In genomic region chr18:9738266-9738969, GRCh38 we compare ENCODE assay signal across 22 cellular contexts. TPM values are rescaled to one million over a fixed set of nuclear protein-coding genes. Genes with fewer than 3 reads are reported as not detected.
DNase-seq lines count a peak whose midpoint lies in the region; ATAC-seq and TF ChIP-seq lines count a peak whose summit lies in the region.
"Had no signal": no experiment of that assay in that cellular context is flagged by ENCODE, and none has a peak within 500 bp of the region (broad histone marks: within the 10 kb centered on the region; RNA-seq: fewer than 3 reads in every experiment).

No MANE protein-coding gene starts in this region.

- DNase-seq in HCT116 (ENCODE audit: low read depth, low spot score), result no peak
- no peak for DNase-seq in SJCRH30
- peak; percentile 62 for DNase-seq in esophagus muscularis mucosa (ENCODE audit: extremely low spot score)
- DNase-seq in SW 1271 (lab: John Stamatoyannopoulos, UW), result no peak
- DNase-seq in anterior cingulate cortex (lab: John Stamatoyannopoulos, UW), result no peak
- DNase-seq: activated CD4-positive, alpha-beta T cell treated with anti-CD3 and anti-CD28 coated beads, Interleukin-2, amount 50 U/mL, for 48 hours; activated CD4-positive, CD25-positive, alpha-beta regulatory T cell treated with anti-CD3 and anti-CD28 coated beads, Interleukin-2, amount 50 U/mL, for 72 hours; activated naive CD4-positive, alpha-beta T cell; CD8-positive, alpha-beta T cell; DMS 273 treated with DMSO at 0.1 percent for 48 hours; stimulated activated CD8-positive, alpha-beta memory T cell treated with anti-CD3 and anti-CD28 coated beads, Interleukin-4, amount 100 ng/mL, for 48 hours; stimulated activated naive CD8-positive, alpha-beta T cell treated with anti-CD3 and anti-CD28 coated beads, Interleukin-15, amount 100 ng/mL, for 72 hours had no signal

- no peak for TF ChIP-seq CTCF in HCT116 (IDR thresholded peaks at IDR 0.05 in 2 of 3, conservative IDR thresholded peaks at IDR 0.05 in 1 of 3; ENCODE audit: borderline replicate concordance in 1 of 3, insufficient read depth in 1 of 3, low read depth in 2 of 3, low read length in 2 of 3)
- TF ChIP-seq CTCF in esophagus muscularis mucosa (IDR thresholded peaks at IDR 0.05), result no peak
- no peak for TF ChIP-seq CTCF in neutrophil (IDR thresholded peaks at IDR 0.05)

- RAD21 ChIA-PET in HCT116 (lab: Charles Lee; ENCODE audit: low non-redundant PET in 1 of 2, low total read pairs in 2 of 2, uncharacterized antibody in 2 of 2, unreplicated experiment in 2 of 2), result no interaction called here

- H3K27ac ChIP-seq in HCT116 (ENCODE audit: low read depth, low read length) (no peak overlapping the region), SJCRH30 (peak overlapping the region; percentile 39; the same call in 1 of the 2 replicates), esophagus muscularis mucosa (replicated peaks in 1 of 4) (no peak overlapping the region), neutrophil (peak overlapping the region; percentile 89)
- H3K27ac ChIP-seq: body of pancreas, gastroesophageal sphincter, neural progenitor cell, SK-N-MC, thoracic aorta had no signal

- H3K79me2 ChIP-seq in HCT116 (ENCODE audit: insufficient read depth, low read length), result no peaks in the 10 kb centered on the region; the same call in 1 of the 2 replicates

- H3K4me1 ChIP-seq in HCT116 (ENCODE audit: control insufficient read depth in 1 of 2, insufficient read depth in 2 of 2, low read length in 2 of 2), result peaks cover 51 to 73% of the 10 kb centered on the region in 2 experiments
- H3K4me1 ChIP-seq in SJCRH30, result peaks cover 22% of the 10 kb centered on the region
- peaks cover 12 to 62% (median 41%) of the 10 kb centered on the region in 4 donors for H3K4me1 ChIP-seq in esophagus muscularis mucosa
- peaks cover 89 to 94% of the 10 kb centered on the region in 2 experiments for H3K4me1 ChIP-seq in neutrophil (ENCODE audit: control insufficient read depth in 1 of 2, insufficient read depth in 1 of 2, low read depth in 1 of 2, low read length in 1 of 2)

- TF ChIP-seq POLR2A in HCT116 (IDR thresholded peaks at IDR 0.05; ENCODE audit: borderline replicate concordance, extremely low read depth, insufficient read depth, insufficient read length) (no peak), esophagus muscularis mucosa (IDR thresholded peaks at IDR 0.05; ENCODE audit: low read depth) (no peak)

- no peak for TF ChIP-seq EP300 in esophagus muscularis mucosa (IDR thresholded peaks at IDR 0.05)

- peak overlapping the region; percentile 67 for H3K4me2 ChIP-seq in HCT116 (ENCODE audit: low read length)
- H3K4me2 ChIP-seq: neural progenitor cell had no signal

- H3K9me3 ChIP-seq in HCT116 (ENCODE audit: control insufficient read depth in 1 of 2, insufficient read depth in 1 of 2, low read depth in 1 of 2, low read length in 2 of 2) (no peaks in the 10 kb centered on the region), SJCRH30 (replicated peaks) (no peaks in the 10 kb centered on the region), esophagus muscularis mucosa (no peaks in the 10 kb centered on the region), neutrophil (no peaks in the 10 kb centered on the region)
- H3K9me3 ChIP-seq: body of pancreas, gastroesophageal sphincter, thoracic aorta had no signal

- POLR2A ChIA-PET in HCT116 (lab: Charles Lee), result no interaction called here

- TF ChIP-seq RAD21 in HCT116 (IDR thresholded peaks at IDR 0.05; ENCODE audit: low read depth), result no peak

- CTCF ChIA-PET in HCT116 (lab: Charles Lee), result no interaction called here

- WGBS in esophagus muscularis mucosa, result 78% methylated on average over 7 of the region's 8 CpGs

- H4K20me1 ChIP-seq in HCT116 (ENCODE audit: insufficient read depth), result peaks cover 3% of the 10 kb centered on the region; the same call in 1 of the 2 replicates

- H3K36me3 ChIP-seq in HCT116 (ENCODE audit: control insufficient read depth in 1 of 2, insufficient read depth in 2 of 2, low read length in 2 of 2) (no peaks in the 10 kb centered on the region), SJCRH30 (no peaks in the 10 kb centered on the region), esophagus muscularis mucosa (peaks cover 0 to 2% (median 0%) of the 10 kb centered on the region in 4 donors), neutrophil (peaks cover 4% of the 10 kb centered on the region)
- H3K36me3 ChIP-seq: neural progenitor cell, thoracic aorta had no signal

- BruUV-seq in HCT116 (replicated peaks; lab: Mats Ljungman, UMichigan), result no TSS peak

- H3K9ac ChIP-seq in HCT116 (ENCODE audit: low read length), result peak overlapping the region; percentile 0; the same call in 1 of the 2 replicates
- H3K9ac ChIP-seq: neural progenitor cell had no signal

- H2AFZ ChIP-seq in HCT116 (ENCODE audit: low read depth, low read length, poor library complexity, severe bottlenecking), result no peak overlapping the region
- H2AFZ ChIP-seq: neural progenitor cell had no signal

- H3K9me2 ChIP-seq in HCT116 (ENCODE audit: insufficient read depth), result no peaks in the 10 kb centered on the region

- H3K27me3 ChIP-seq in HCT116 (ENCODE audit: insufficient read depth, low read length) (peaks cover 15% of the 10 kb centered on the region; the same call in 1 of the 2 replicates), SJCRH30 (no peaks in the 10 kb centered on the region), esophagus muscularis mucosa (no peaks in the 10 kb centered on the region), neutrophil (no peaks in the 10 kb centered on the region)
- H3K27me3 ChIP-seq: body of pancreas, gastroesophageal sphincter, neural progenitor cell had no signal

- intact Hi-C loops in HCT116 (cut with micrococcal nuclease) (no loop called here), esophagus muscularis mucosa (cut with DNase I) (no loop called here)

- H3K4me3 ChIP-seq in HCT116 (replicated peaks in 1 of 2; ENCODE audit: low read depth in 1 of 2, low read length in 2 of 2), result no peak overlapping the region
- H3K4me3 ChIP-seq in SJCRH30, result no peak overlapping the region
- no peak overlapping the region for H3K4me3 ChIP-seq in esophagus muscularis mucosa
- H3K4me3 ChIP-seq in neutrophil (ENCODE audit: low read depth in 1 of 2, low read length in 1 of 2), result no peak overlapping the region
- H3K4me3 ChIP-seq: body of pancreas, gastroesophageal sphincter, neural progenitor cell, SK-N-MC, thoracic aorta had no signal

- no peak for ATAC-seq in HCT116
- no peak for ATAC-seq in HG02571 (IDR thresholded peaks at IDR 0.05; ENCODE audit: unreplicated experiment)
- ATAC-seq in HG03175 (IDR thresholded peaks at IDR 0.05; ENCODE audit: unreplicated experiment), result no peak
- ATAC-seq: body of pancreas; CD8-positive, alpha-beta T cell; gastroesophageal sphincter; HepG2; right cardiac atrium; stimulated activated naive CD8-positive, alpha-beta T cell treated with anti-CD3 and anti-CD28 coated beads, Interleukin-15, amount 100 ng/mL, for 72 hours had no signal

TF ChIP-seq in HCT116, 20 proteins besides CTCF, POLR2A, EP300 and RAD21 (continues in another document):
- TF ChIP-seq EZH2 (IDR thresholded peaks at IDR 0.05), result no peak
- no peak for TF ChIP-seq ZFX (IDR thresholded peaks at IDR 0.05)
- TF ChIP-seq SP1 (IDR thresholded peaks at IDR 0.05; ENCODE audit: low read depth), result no peak
- TF ChIP-seq ELF1 (IDR thresholded peaks at IDR 0.05; ENCODE audit: borderline replicate concordance, low read depth), result no peak
- no peak for TF ChIP-seq SRF (IDR thresholded peaks at IDR 0.05; ENCODE audit: low read depth)
- TF ChIP-seq EZH2phosphoT487 (IDR thresholded peaks at IDR 0.05; ENCODE audit: borderline replicate concordance), result no peak
- TF ChIP-seq FOSL1 (IDR thresholded peaks at IDR 0.05; ENCODE audit: low read depth), result no peak
- no peak for TF ChIP-seq MAX (IDR thresholded peaks at IDR 0.05)
- no peak for TF ChIP-seq CBX3 (IDR thresholded peaks at IDR 0.05; ENCODE audit: low read depth)
- TF ChIP-seq JUND (IDR thresholded peaks at IDR 0.05), result no peak
- no peak for TF ChIP-seq YY1 (IDR thresholded peaks at IDR 0.05; ENCODE audit: extremely low read depth, insufficient replicate concordance, low read depth, low read length)
- no peak for TF ChIP-seq EGR1 (IDR thresholded peaks at IDR 0.05; ENCODE audit: low read depth)
- no peak for TF ChIP-seq TCF7L2 (IDR thresholded peaks at IDR 0.05; ENCODE audit: borderline replicate concordance, extremely low read depth, insufficient read depth, insufficient read length)
- TF ChIP-seq ZNF274 (IDR thresholded peaks at IDR 0.05; ENCODE audit: low read depth, low read length), result no peak
- no peak for TF ChIP-seq ZBTB33 (IDR thresholded peaks at IDR 0.05; ENCODE audit: extremely low read depth, insufficient replicate concordance, low read length)

RNA-seq across cellular contexts. Expression of gene RAB31, which starts 30.3 kb away (rescaled TPM):
- total RNA-seq in HCT116 (2021; ENCODE audit: unreplicated experiment) (46.9 TPM), esophagus muscularis mucosa (100 to 1,000 TPM in 2 of 4 donors, 10 to 100 TPM in 2; 94.0 to 145 (median 107) TPM)
- 17.8 and 18.6 TPM in 2 replicates for polyA plus RNA-seq in HCT116 (2012)
- 7.1 and 8.1 TPM in 2 replicates for total RNA-seq in SJCRH30 (2014; rRNA removed; shearing (Covaris generic))

Comparison
In these comparisons a context has a peak if more than half of its experiments do, and no peak if none do; other contexts are left out.
1. H3K27ac ChIP-seq: peak in SJCRH30 (single experiment) and neutrophil (single experiment); none in HCT116 (single experiment) and esophagus muscularis mucosa (0 of 4).